In the genomic region with DNA sequence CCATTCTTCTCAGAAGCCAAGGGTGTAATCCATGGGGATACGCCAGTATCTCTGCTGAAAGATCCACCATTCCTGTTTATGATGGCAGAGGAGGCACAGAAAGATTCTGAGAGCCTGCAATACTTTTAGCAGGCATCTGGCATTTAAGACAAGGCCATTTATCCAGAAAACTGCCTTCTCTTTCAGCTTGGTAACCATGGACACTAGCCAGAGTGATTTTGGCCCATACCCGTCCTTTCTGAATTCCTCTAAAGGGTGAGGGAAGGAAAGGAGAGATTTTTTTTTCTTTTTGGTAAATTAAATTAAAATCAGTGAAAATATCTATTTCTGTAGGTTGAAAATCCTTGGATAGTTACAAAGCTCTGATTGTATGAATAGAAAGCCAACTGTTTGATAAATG, we compare ENCODE assay signal across 15 cellular contexts.
"Had no signal": no experiment of that assay in that cellular context is flagged by ENCODE, and none has a peak within 500 bp of the region (broad histone marks: within the 10 kb centered on the region; RNA-seq: fewer than 3 reads in every experiment).

No MANE protein-coding gene starts in this region.

- H3K36me3 Mint-ChIP-seq: naive thymus-derived CD4-positive, alpha-beta T cell had no signal

- H3K4me3 Mint-ChIP-seq: naive thymus-derived CD4-positive, alpha-beta T cell; T-helper 1 cell treated with Interleukin-12 subunit alpha and Interleukin-12 subunit beta and Interleukin-4 antibody, amounts not matched to agents 30 μg/mL and 1 μg/mL, for 36 hours had no signal

- ATAC-seq: activated CD4-positive, CD25-positive, alpha-beta regulatory T cell treated with anti-CD3 and anti-CD28 coated beads, Interleukin-2, amount 50 U/mL, for 24 hours; naive thymus-derived CD4-positive, alpha-beta T cell; pancreas had no signal

- H3K27ac Mint-ChIP-seq: naive thymus-derived CD4-positive, alpha-beta T cell; T-helper 1 cell treated with Interleukin-12 subunit alpha and Interleukin-12 subunit beta and Interleukin-4 antibody, amounts not matched to agents 30 μg/mL and 1 μg/mL, for 36 hours had no signal

- H3K4me1 Mint-ChIP-seq: naive thymus-derived CD4-positive, alpha-beta T cell had no signal

- H3K9me3 Mint-ChIP-seq: T-helper 1 cell treated with Interleukin-12 subunit alpha and Interleukin-12 subunit beta and Interleukin-4 antibody, amounts not matched to agents 30 μg/mL and 1 μg/mL, for 36 hours had no signal

- DNase-seq: activated CD4-positive, alpha-beta T cell treated with anti-CD3 and anti-CD28 coated beads, Interleukin-2, amount 50 U/mL, for 1 hour; activated CD8-positive, alpha-beta memory T cell treated with anti-CD3 and anti-CD28 coated beads for 24 hours; activated CD8-positive, alpha-beta memory T cell treated with anti-CD3 and anti-CD28 coated beads, Interleukin-2, amount 50 U/mL, for 48 hours; activated effector memory CD4-positive, alpha-beta T cell treated with anti-CD3 and anti-CD28 coated beads, Interleukin-2, amount 50 U/mL, for 16 hours; activated naive CD4-positive, alpha-beta T cell treated with anti-CD3 and anti-CD28 coated beads, Interleukin-2, amount 50 U/mL, for 16 hours; activated T-cell treated with anti-CD3 and anti-CD28 coated beads, Interleukin-2, amount 50 U/mL, for 48 hours; aorta; effector CD8-positive, alpha-beta T cell; islet precursor cell; naive thymus-derived CD4-positive, alpha-beta T cell; pancreas; stimulated activated naive CD4-positive, alpha-beta T cell; trophoblast cell had no signal
